ENCODE assay signal across 25 cellular contexts in the genomic region with DNA sequence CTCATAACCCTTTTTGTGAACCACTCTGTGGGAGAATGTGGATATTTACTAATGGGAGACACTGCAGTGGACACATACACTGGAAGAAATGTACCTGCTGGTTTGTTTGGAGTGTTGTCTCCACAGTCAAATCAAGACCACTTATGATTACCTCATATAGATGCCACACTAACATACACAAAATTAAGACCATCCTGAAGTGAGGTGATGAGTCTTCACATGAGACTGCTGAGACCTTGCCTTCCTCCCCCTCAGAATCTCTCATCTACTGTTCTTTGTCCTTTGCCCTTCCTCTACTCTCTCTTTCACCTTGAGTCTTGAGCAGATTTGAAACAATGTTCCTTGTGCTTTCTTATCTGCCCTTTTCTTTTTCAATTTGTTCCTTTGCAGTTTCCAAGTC. TPM values are rescaled to one million over a fixed set of nuclear protein-coding genes. Genes with fewer than 3 reads are reported as not detected.
DNase-seq lines count a peak whose midpoint lies in the region; ATAC-seq, FAIRE-seq and TF ChIP-seq lines count a peak whose summit lies in the region.
"Had no signal": no experiment of that assay in that cellular context is flagged by ENCODE, and none has a peak within 500 bp of the region (broad histone marks: within the 10 kb centered on the region; RNA-seq: fewer than 3 reads in every experiment).

No MANE protein-coding gene starts in this region.

- no peaks in the 10 kb centered on the region for H3K27me3 Mint-ChIP-seq in MCF 10A (ENCODE audit: insufficient read depth, unreplicated experiment)

- peak; percentile 1 for ATAC-seq in esophagus mucosa
- ATAC-seq: CD8-positive, alpha-beta T cell; GM12878; GM23338; HCT116 had no signal

- no peak overlapping the region for H3K4me3 ChIP-seq in breast epithelium
- no peak overlapping the region for H3K4me3 ChIP-seq in bronchial epithelial cell (ENCODE audit: low read depth, low read length)
- no peak overlapping the region for H3K4me3 ChIP-seq in ascending aorta
- H3K4me3 ChIP-seq: BLaER1, GM12878, GM23338 had no signal

- no peak for TF ChIP-seq POLR2A in breast epithelium (IDR thresholded peaks at IDR 0.05)

- peaks cover 25% of the 10 kb centered on the region for H3K4me1 Mint-ChIP-seq in MCF 10A (ENCODE audit: insufficient read depth, unreplicated experiment)
- H3K4me1 Mint-ChIP-seq: B cell; CD4-positive, CD25-positive, alpha-beta regulatory T cell; GM23338; H9 had no signal

- intact Hi-C loops in MCF 10A (cut with micrococcal nuclease) = no loop called here
- intact Hi-C loops in breast epithelium (cut with DNase I; ENCODE audit: low total_unique reads) = no loop called here
- intact Hi-C loops in ascending aorta (cut with DNase I) = no loop called here

- peak overlapping the region; percentile 93 for H3K4me3 Mint-ChIP-seq in MCF 10A (ENCODE audit: unreplicated experiment)
- H3K4me3 Mint-ChIP-seq: B cell; CD4-positive, CD25-positive, alpha-beta regulatory T cell; CD8-positive, alpha-beta T cell; GM23338; H9 had no signal

- peaks cover 0 to 5% of the 10 kb centered on the region in 2 donors for H3K27me3 ChIP-seq in breast epithelium
- H3K27me3 ChIP-seq in bronchial epithelial cell (ENCODE audit: control insufficient read depth, insufficient read depth, low read length) = no peaks in the 10 kb centered on the region
- no peaks in the 10 kb centered on the region for H3K27me3 ChIP-seq in ascending aorta
- H3K27me3 ChIP-seq: BLaER1 had no signal

- no peak for FAIRE-seq in bronchial epithelial cell (lab: Jason Lieb, UNC)
- FAIRE-seq: A204.1, GM12878, GM19239 had no signal

- peaks cover 0 to under 1% of the 10 kb centered on the region in 2 donors for H3K4me1 ChIP-seq in breast epithelium
- H3K4me1 ChIP-seq in ascending aorta = no peaks in the 10 kb centered on the region
- H3K4me1 ChIP-seq: BLaER1, Caco-2 had no signal

- H3K36me3 Mint-ChIP-seq in MCF 10A (ENCODE audit: insufficient read depth, unreplicated experiment) = peaks cover 72% of the 10 kb centered on the region
- H3K36me3 Mint-ChIP-seq: CD4-positive, CD25-positive, alpha-beta regulatory T cell; CD8-positive, alpha-beta T cell had no signal

- POLR2A ChIA-PET in MCF 10A (lab: Yijun Ruan, JAX) = interaction anchor here (0.5 to 28.5 kb wide), 3 partner anchors 24 to 284 kb away, joined by 3 to 1235 read pairs (median 3); a partner anchor contains a TSS

- H3K36me3 ChIP-seq in breast epithelium = no peaks in the 10 kb centered on the region
- peaks cover 19% of the 10 kb centered on the region for H3K36me3 ChIP-seq in bronchial epithelial cell (ENCODE audit: control insufficient read depth, insufficient read depth, low read length)
- H3K36me3 ChIP-seq in ascending aorta = no peaks in the 10 kb centered on the region
- H3K36me3 ChIP-seq: BLaER1 had no signal

- H3K9me3 Mint-ChIP-seq in MCF 10A (ENCODE audit: unreplicated experiment) = no peaks in the 10 kb centered on the region

- no TSS peak for BruUV-seq in MCF 10A (replicated peaks; lab: Mats Ljungman, UMichigan)

- TF ChIP-seq CTCF in MCF 10A (IDR thresholded peaks at IDR 0.05; ENCODE audit: unreplicated experiment) (no peak), breast epithelium (IDR thresholded peaks at IDR 0.05) (no peak), bronchial epithelial cell (IDR thresholded peaks at IDR 0.05; ENCODE audit: insufficient read depth, low read length, severe bottlenecking) (no peak), ascending aorta (IDR thresholded peaks at IDR 0.05) (no peak)

- peak overlapping the region; percentile 52 for H3K27ac Mint-ChIP-seq in MCF 10A (ENCODE audit: low read depth, unreplicated experiment)
- H3K27ac Mint-ChIP-seq: B cell; CD4-positive, CD25-positive, alpha-beta regulatory T cell; CD8-positive, alpha-beta T cell; GM23338; H9 had no signal

- no peak overlapping the region for H3K27ac ChIP-seq in breast epithelium
- H3K27ac ChIP-seq in ascending aorta = no peak overlapping the region
- H3K27ac ChIP-seq: 22Rv1, BLaER1, C4-2B had no signal

- CTCF ChIA-PET in MCF 10A (lab: Yijun Ruan, JAX) = interaction anchor here (0.8 to 3.4 kb wide), 5 partner anchors 19 to 389 kb away, joined by 3 to 19 read pairs (median 4); no protein-coding TSS in a partner anchor

- no peaks in the 10 kb centered on the region for H3K9me3 ChIP-seq in breast epithelium
- H3K9me3 ChIP-seq in ascending aorta = no peaks in the 10 kb centered on the region
- H3K9me3 ChIP-seq: BLaER1 had no signal

- no peak for DNase-seq in MCF 10A (ENCODE audit: unreplicated experiment)
- no peak for DNase-seq in breast epithelium (ENCODE audit: low spot score in 2 of 2)
- peak; percentile 61 for DNase-seq in bronchial epithelial cell (ENCODE audit: low read depth)
- no peak for DNase-seq in DMS53 treated with DMSO at 0.1 percent for 48 hours (lab: John Stamatoyannopoulos, UW; ENCODE audit: unreplicated experiment)
- no peak for DNase-seq in ascending aorta (ENCODE audit: low spot score in 2 of 2)
- DNase-seq in NCI-H1092 (lab: John Stamatoyannopoulos, UW) = no peak
- DNase-seq: Caco-2; CD4-positive, CD25-positive, alpha-beta regulatory T cell; CD8-positive, alpha-beta T cell; DMS153; DMS79; EL; GDM1; H9 had no signal

RNA-seq across cellular contexts. Expression of a gene that starts 4.3 kb away (rescaled TPM):
- total RNA-seq in MCF 10A (2022) = 1,403 and 1,688 TPM in 2 replicates
- total RNA-seq in breast epithelium = 1 to 10 TPM in 1 of 3 donors, under 1 TPM in 1, not detected in 1; 0.33 to 3.1 TPM
- total RNA-seq in bronchial epithelial cell = 13,929 and 17,192 TPM in 2 replicates
- total RNA-seq in esophagus mucosa = 18,870 TPM
- total RNA-seq in ascending aorta = 3.4 TPM
- total RNA-seq: B cell; CD4-positive, CD25-positive, alpha-beta regulatory T cell; CD8-positive, alpha-beta T cell; GM12878; GM23338; H4; H9 had no signal

RNA-seq across cellular contexts. Expression of a gene that starts 15.1 kb away (rescaled TPM):
- 0.19 and 0.44 TPM in 2 replicates for total RNA-seq in MCF 10A (2022)
- not detected for total RNA-seq in breast epithelium
- total RNA-seq in bronchial epithelial cell = 16.8 and 138 TPM in 2 replicates
- 2,886 TPM for total RNA-seq in esophagus mucosa
- not detected for total RNA-seq in ascending aorta
- total RNA-seq: B cell; Caco-2; CD4-positive, CD25-positive, alpha-beta regulatory T cell; CD8-positive, alpha-beta T cell; GM12878; GM23338; H4; H9 had no signal

RNA-seq across cellular contexts. Expression of a gene that starts 31.5 kb away (rescaled TPM):
- 1,273 and 3,552 TPM in 2 replicates for total RNA-seq in MCF 10A (2022)
- 100 to 1,000 TPM in 2 of 3 donors, 1 to 10 TPM in 1; 4.3 to 464 (median 413) TPM for total RNA-seq in breast epithelium
- total RNA-seq in bronchial epithelial cell = 6,770 and 10,597 TPM in 2 replicates
- total RNA-seq in esophagus mucosa = 11,855 TPM
- total RNA-seq in ascending aorta = 1.6 TPM
- total RNA-seq: B cell; CD4-positive, CD25-positive, alpha-beta regulatory T cell; CD8-positive, alpha-beta T cell; GM12878; GM23338; H4; H9 had no signal

RNA-seq across cellular contexts. Expression of a gene that starts 36.8 kb away (rescaled TPM):
- total RNA-seq in MCF 10A (2022) (2.3 and 3.3 TPM in 2 replicates), breast epithelium (10 to 100 TPM in 2 of 3 donors, not detected in 1; 42.0 to 69.2 TPM), bronchial epithelial cell (287 and 1,881 TPM in 2 replicates), esophagus mucosa (2,496 TPM), ascending aorta (0.32 TPM)
- total RNA-seq: B cell; Caco-2; CD4-positive, CD25-positive, alpha-beta regulatory T cell; CD8-positive, alpha-beta T cell; GM12878; GM23338; H4; H9 had no signal

RNA-seq across cellular contexts. Expression of a gene that starts 54.6 kb away (rescaled TPM):
- total RNA-seq in MCF 10A (2022) (not detected in 2 replicates), breast epithelium (not detected), bronchial epithelial cell (1.8 and 7.3 TPM in 2 replicates), esophagus mucosa (0.84 TPM), ascending aorta (not detected)
- total RNA-seq: B cell; Caco-2; CD4-positive, CD25-positive, alpha-beta regulatory T cell; CD8-positive, alpha-beta T cell; GM12878; GM23338; H9 had no signal

Comparison
In these comparisons a context has a peak if more than half of its experiments do, and no peak if none do; other contexts are left out.
1. RNA of a gene that starts 4.3 kb away (total RNA-seq): 18,870 TPM in esophagus mucosa (single experiment), 13,929 to 17,192 TPM in bronchial epithelial cell and 1,403 to 1,688 TPM in MCF 10A; 3.4 TPM in ascending aorta (single experiment) and 0.33 to 3.1 TPM in breast epithelium; every median in the first group is over 100 times any median in the second.
2. RNA of a gene that starts 15.1 kb away (total RNA-seq): 2,886 TPM in esophagus mucosa (single experiment); 16.8 to 138 TPM in bronchial epithelial cell, 0.19 to 0.44 TPM in MCF 10A, not detected in breast epithelium and not detected in ascending aorta (single experiment); every median in the first group is over 10 times any median in the second.